In genomic region chr13:24309300-24309699, GRCh38 we compare ENCODE assay signal across 13 cellular contexts. TPM values are rescaled to one million over a fixed set of nuclear protein-coding genes. Genes with fewer than 3 reads are reported as not detected.
"Had no signal": no experiment of that assay in that cellular context is flagged by ENCODE, and none has a peak within 500 bp of the region (broad histone marks: within the 10 kb centered on the region; RNA-seq: fewer than 3 reads in every experiment).

C1QTNF9 (plus strand) TSS chr13:24309580; CDS start chr13:24316004, 6,424 bp downstream.

RNA-seq across cellular contexts. Expression of gene C1QTNF9, which starts in this region (rescaled TPM):
- total RNA-seq: bronchial epithelial cell, cerebellum, endodermal cell, esophagus mucosa, fibroblast of lung, fibroblast of villous mesenchyme, glomerular endothelial cell, kidney epithelial cell, lower lobe of right lung, mononuclear cell, osteoblast, progenitor cell of endocrine pancreas, temporal lobe had no signal
